In genomic region chr1:26686795-26687194, GRCh38 we compare ENCODE assay signal across 1 cellular context.
TF ChIP-seq lines count a peak whose summit lies in the region.

No MANE protein-coding gene starts in this region.

TF ChIP-seq in K562, 482 proteins besides CTCF, POLR2A, EP300 and RAD21 (continued from another document and continues in another):
- TF ChIP-seq, protein P1, sequence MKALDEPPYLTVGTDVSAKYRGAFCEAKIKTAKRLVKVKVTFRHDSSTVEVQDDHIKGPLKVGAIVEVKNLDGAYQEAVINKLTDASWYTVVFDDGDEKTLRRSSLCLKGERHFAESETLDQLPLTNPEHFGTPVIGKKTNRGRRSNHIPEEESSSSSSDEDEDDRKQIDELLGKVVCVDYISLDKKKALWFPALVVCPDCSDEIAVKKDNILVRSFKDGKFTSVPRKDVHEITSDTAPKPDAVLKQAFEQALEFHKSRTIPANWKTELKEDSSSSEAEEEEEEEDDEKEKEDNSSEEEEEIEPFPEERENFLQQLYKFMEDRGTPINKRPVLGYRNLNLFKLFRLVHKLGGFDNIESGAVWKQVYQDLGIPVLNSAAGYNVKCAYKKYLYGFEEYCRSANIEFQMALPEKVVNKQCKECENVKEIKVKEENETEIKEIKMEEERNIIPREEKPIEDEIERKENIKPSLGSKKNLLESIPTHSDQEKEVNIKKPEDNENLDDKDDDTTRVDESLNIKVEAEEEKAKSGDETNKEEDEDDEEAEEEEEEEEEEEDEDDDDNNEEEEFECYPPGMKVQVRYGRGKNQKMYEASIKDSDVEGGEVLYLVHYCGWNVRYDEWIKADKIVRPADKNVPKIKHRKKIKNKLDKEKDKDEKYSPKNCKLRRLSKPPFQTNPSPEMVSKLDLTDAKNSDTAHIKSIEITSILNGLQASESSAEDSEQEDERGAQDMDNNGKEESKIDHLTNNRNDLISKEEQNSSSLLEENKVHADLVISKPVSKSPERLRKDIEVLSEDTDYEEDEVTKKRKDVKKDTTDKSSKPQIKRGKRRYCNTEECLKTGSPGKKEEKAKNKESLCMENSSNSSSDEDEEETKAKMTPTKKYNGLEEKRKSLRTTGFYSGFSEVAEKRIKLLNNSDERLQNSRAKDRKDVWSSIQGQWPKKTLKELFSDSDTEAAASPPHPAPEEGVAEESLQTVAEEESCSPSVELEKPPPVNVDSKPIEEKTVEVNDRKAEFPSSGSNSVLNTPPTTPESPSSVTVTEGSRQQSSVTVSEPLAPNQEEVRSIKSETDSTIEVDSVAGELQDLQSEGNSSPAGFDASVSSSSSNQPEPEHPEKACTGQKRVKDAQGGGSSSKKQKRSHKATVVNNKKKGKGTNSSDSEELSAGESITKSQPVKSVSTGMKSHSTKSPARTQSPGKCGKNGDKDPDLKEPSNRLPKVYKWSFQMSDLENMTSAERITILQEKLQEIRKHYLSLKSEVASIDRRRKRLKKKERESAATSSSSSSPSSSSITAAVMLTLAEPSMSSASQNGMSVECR (CRISPR knock-in tag; IDR thresholded peaks at IDR 0.05), result no peak
- TF ChIP-seq ZNF695 (CRISPR knock-in tag; IDR thresholded peaks at IDR 0.05) (no peak), CTCFL (IDR thresholded peaks at IDR 0.05; ENCODE audit: borderline replicate concordance, insufficient read depth, low read depth, low read length, poor library complexity, severe bottlenecking) (no peak), BRF2 (IDR thresholded peaks at IDR 0.05; ENCODE audit: borderline replicate concordance, insufficient read depth, insufficient read length) (no peak), MECOM (CRISPR knock-in tag; IDR thresholded peaks at IDR 0.05) (no peak), SMAD4 (CRISPR knock-in tag; conservative IDR thresholded peaks at IDR 0.05) (0 out of 2 replicates have a peak, but pooled peaks have one; percentile 46), TCF7L2 (IDR thresholded peaks at IDR 0.05; ENCODE audit: low read depth, low read length) (no peak), ZNF175 (CRISPR knock-in tag; IDR thresholded peaks at IDR 0.05; ENCODE audit: low read depth) (0 out of 2 replicates have a peak, but pooled peaks have one; percentile 48), ZBTB40 (IDR thresholded peaks at IDR 0.05) (peak; percentile 54; the same call in 1 of the 2 replicates), ZBTB40 (CRISPR knock-in tag; IDR thresholded peaks at IDR 0.05) (no peak), ZNF134 (CRISPR knock-in tag; conservative IDR thresholded peaks at IDR 0.05) (no peak), ZNF146 (CRISPR knock-in tag; IDR thresholded peaks at IDR 0.05; ENCODE audit: unreplicated experiment) (no peak), ZNF511 (CRISPR knock-in tag; IDR thresholded peaks at IDR 0.05) (no peak), TAL1 (IDR thresholded peaks at IDR 0.05) (0 out of 2 replicates have a peak, but pooled peaks have one; percentile 18), MITF (IDR thresholded peaks at IDR 0.05) (no peak), BRD9 (IDR thresholded peaks at IDR 0.05; ENCODE audit: low read depth, partially characterized antibody) (peak; percentile 96), PTTG1 (tag; IDR thresholded peaks at IDR 0.05; ENCODE audit: low read depth) (no peak), ZNF583 (CRISPR knock-in tag; IDR thresholded peaks at IDR 0.05) (no peak), MTA1 (IDR thresholded peaks at IDR 0.05; ENCODE audit: borderline replicate concordance) (peak; percentile 78; the same call in 1 of the 2 replicates), RNF2 (IDR thresholded peaks at IDR 0.05) (no peak; the same call in 1 of the 2 replicates), NFE2 (IDR thresholded peaks at IDR 0.05; ENCODE audit: low read depth) (peak; percentile 28; the same call in 1 of the 2 replicates), PKNOX1 (IDR thresholded peaks at IDR 0.05) (peak; percentile 60), PURB (CRISPR knock-in tag; IDR thresholded peaks at IDR 0.05; ENCODE audit: low read depth) (no peak), CHD2 (IDR thresholded peaks at IDR 0.05; ENCODE audit: low read depth, low read length) (no peak), NCOA1 (IDR thresholded peaks at IDR 0.05; ENCODE audit: low read depth) (0 out of 2 replicates have a peak, but pooled peaks have one; percentile 58)
- TF ChIP-seq, protein P2, sequence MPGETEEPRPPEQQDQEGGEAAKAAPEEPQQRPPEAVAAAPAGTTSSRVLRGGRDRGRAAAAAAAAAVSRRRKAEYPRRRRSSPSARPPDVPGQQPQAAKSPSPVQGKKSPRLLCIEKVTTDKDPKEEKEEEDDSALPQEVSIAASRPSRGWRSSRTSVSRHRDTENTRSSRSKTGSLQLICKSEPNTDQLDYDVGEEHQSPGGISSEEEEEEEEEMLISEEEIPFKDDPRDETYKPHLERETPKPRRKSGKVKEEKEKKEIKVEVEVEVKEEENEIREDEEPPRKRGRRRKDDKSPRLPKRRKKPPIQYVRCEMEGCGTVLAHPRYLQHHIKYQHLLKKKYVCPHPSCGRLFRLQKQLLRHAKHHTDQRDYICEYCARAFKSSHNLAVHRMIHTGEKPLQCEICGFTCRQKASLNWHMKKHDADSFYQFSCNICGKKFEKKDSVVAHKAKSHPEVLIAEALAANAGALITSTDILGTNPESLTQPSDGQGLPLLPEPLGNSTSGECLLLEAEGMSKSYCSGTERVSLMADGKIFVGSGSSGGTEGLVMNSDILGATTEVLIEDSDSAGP (CRISPR knock-in tag; IDR thresholded peaks at IDR 0.05), result no peak
- TF ChIP-seq, protein P3, sequence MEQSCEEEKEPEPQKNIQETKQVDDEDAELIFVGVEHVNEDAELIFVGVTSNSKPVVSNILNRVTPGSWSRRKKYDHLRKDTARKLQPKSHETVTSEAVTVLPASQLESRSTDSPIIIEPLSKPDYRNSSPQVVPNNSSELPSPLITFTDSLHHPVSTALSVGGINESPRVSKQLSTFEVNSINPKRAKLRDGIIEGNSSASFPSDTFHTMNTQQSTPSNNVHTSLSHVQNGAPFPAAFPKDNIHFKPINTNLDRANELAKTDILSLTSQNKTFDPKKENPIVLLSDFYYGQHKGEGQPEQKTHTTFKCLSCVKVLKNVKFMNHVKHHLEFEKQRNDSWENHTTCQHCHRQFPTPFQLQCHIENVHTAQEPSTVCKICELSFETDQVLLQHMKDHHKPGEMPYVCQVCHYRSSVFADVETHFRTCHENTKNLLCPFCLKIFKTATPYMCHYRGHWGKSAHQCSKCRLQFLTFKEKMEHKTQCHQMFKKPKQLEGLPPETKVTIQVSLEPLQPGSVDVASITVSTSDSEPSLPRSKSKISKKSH (CRISPR knock-in tag; IDR thresholded peaks at IDR 0.05), result no peak
- TF ChIP-seq, protein P4, sequence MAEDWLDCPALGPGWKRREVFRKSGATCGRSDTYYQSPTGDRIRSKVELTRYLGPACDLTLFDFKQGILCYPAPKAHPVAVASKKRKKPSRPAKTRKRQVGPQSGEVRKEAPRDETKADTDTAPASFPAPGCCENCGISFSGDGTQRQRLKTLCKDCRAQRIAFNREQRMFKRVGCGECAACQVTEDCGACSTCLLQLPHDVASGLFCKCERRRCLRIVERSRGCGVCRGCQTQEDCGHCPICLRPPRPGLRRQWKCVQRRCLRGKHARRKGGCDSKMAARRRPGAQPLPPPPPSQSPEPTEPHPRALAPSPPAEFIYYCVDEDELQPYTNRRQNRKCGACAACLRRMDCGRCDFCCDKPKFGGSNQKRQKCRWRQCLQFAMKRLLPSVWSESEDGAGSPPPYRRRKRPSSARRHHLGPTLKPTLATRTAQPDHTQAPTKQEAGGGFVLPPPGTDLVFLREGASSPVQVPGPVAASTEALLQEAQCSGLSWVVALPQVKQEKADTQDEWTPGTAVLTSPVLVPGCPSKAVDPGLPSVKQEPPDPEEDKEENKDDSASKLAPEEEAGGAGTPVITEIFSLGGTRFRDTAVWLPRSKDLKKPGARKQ (CRISPR knock-in tag; IDR thresholded peaks at IDR 0.05), result no peak
